ENCODE assay signal across 1 cellular context in the genomic region with DNA sequence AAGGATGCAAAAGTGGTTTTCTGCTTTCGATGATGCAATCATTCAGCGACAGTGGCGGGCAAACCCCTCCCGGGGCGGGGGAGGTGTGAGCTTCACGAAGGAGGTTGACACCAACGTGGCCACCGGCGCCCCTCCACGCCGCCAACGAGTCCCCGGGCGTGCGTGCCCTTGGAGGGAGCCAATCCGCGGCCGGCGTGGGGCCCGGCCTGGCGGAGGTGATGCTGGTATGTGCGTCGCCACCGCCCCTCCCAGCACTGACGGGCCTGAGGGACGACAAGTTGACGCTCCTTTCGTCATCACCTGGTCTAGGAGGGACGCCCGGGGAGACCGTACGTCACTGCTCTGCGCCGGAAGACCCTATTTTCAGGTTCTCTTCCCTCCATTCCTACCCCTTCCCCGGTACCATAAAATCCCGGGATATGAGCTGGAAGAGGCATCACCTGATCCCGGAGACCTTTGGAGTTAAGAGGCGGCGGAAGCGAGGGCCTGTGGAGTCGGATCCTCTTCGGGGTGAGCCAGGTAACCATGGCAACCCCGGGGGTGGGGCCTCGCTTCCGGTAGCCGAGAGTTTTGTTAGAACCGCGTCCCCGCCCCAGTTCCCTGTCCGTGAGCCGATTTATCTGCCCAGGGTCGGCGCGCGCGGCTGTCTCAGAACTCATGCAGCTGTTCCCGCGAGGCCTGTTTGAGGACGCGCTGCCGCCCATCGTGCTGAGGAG.
TF ChIP-seq lines count a peak whose summit lies in the region.

A gene (minus strand): TSS at position 146 of the 716 bp plus-strand sequence. CDS start 463 bp downstream, outside the sequence.

TF ChIP-seq in K562, 482 proteins besides CTCF, POLR2A, EP300 and RAD21 (continued from another document and continues in another):
- TF ChIP-seq, protein P1, sequence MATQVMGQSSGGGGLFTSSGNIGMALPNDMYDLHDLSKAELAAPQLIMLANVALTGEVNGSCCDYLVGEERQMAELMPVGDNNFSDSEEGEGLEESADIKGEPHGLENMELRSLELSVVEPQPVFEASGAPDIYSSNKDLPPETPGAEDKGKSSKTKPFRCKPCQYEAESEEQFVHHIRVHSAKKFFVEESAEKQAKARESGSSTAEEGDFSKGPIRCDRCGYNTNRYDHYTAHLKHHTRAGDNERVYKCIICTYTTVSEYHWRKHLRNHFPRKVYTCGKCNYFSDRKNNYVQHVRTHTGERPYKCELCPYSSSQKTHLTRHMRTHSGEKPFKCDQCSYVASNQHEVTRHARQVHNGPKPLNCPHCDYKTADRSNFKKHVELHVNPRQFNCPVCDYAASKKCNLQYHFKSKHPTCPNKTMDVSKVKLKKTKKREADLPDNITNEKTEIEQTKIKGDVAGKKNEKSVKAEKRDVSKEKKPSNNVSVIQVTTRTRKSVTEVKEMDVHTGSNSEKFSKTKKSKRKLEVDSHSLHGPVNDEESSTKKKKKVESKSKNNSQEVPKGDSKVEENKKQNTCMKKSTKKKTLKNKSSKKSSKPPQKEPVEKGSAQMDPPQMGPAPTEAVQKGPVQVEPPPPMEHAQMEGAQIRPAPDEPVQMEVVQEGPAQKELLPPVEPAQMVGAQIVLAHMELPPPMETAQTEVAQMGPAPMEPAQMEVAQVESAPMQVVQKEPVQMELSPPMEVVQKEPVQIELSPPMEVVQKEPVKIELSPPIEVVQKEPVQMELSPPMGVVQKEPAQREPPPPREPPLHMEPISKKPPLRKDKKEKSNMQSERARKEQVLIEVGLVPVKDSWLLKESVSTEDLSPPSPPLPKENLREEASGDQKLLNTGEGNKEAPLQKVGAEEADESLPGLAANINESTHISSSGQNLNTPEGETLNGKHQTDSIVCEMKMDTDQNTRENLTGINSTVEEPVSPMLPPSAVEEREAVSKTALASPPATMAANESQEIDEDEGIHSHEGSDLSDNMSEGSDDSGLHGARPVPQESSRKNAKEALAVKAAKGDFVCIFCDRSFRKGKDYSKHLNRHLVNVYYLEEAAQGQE (CRISPR knock-in tag; IDR thresholded peaks at IDR 0.05; ENCODE audit: low read depth): peak; percentile 79; the same call in 1 of the 2 replicates
- TF ChIP-seq ILK (tag; IDR thresholded peaks at IDR 0.05; ENCODE audit: borderline replicate concordance, low read depth) (no peak), ZNF133 (CRISPR knock-in tag; IDR thresholded peaks at IDR 0.05) (no peak; the same call in 1 of the 2 replicates), LARP7 (IDR thresholded peaks at IDR 0.05) (0 out of 2 replicates have a peak, but pooled peaks have one; percentile 67), WHSC1 (IDR thresholded peaks at IDR 0.05; ENCODE audit: low read length) (no peak), ZNF384 (IDR thresholded peaks at IDR 0.05; ENCODE audit: low read depth, low read length) (no peak), HNRNPL (IDR thresholded peaks at IDR 0.05; ENCODE audit: low read depth, low read length) (no peak), CHD1 (IDR thresholded peaks at IDR 0.05; ENCODE audit: low read length) (no peak), MBD2 (IDR thresholded peaks at IDR 0.05; ENCODE audit: borderline replicate concordance, low read depth) (peak; percentile 50), ZNF785 (CRISPR knock-in tag; IDR thresholded peaks at IDR 0.05) (no peak), ZNF3 (CRISPR knock-in tag; IDR thresholded peaks at IDR 0.05) (no peak), ETV5 (CRISPR knock-in tag; IDR thresholded peaks at IDR 0.05; ENCODE audit: low read depth) (peak; percentile 64; the same call in 1 of the 2 replicates), SIN3A (IDR thresholded peaks at IDR 0.05; ENCODE audit: borderline replicate concordance in 2 of 2, control insufficient read depth in 1 of 2, low read depth in 2 of 2, low read length in 2 of 2) (peak; percentile 70 to 99; a peak in 3 of 4 replicates), PHF21A (IDR thresholded peaks at IDR 0.05; ENCODE audit: borderline replicate concordance, low read depth) (no peak), ZFPM2 (CRISPR knock-in tag; IDR thresholded peaks at IDR 0.05) (no peak), ZC3H8 (IDR thresholded peaks at IDR 0.05) (0 out of 2 replicates have a peak, but pooled peaks have one; percentile 53), GABPB2 (CRISPR knock-in tag; conservative IDR thresholded peaks at IDR 0.05) (0 out of 2 replicates have a peak, but pooled peaks have one; percentile 41), SNIP1 (IDR thresholded peaks at IDR 0.05; ENCODE audit: low read depth) (no peak), ADNP (tag; IDR thresholded peaks at IDR 0.05) (no peak), ETV1 (tag; conservative IDR thresholded peaks at IDR 0.05; ENCODE audit: low read depth) (peak; percentile 94), ZBTB17 (CRISPR knock-in tag; IDR thresholded peaks at IDR 0.05) (peak; percentile 88), FOXK2 (conservative IDR thresholded peaks at IDR 0.05 in 1 of 2, IDR thresholded peaks at IDR 0.05 in 1 of 2; ENCODE audit: low read depth in 2 of 2) (peak; percentile 93 to 96), ZSCAN29 (IDR thresholded peaks at IDR 0.05) (no peak), BACH1 (tag; IDR thresholded peaks at IDR 0.05) (peak; percentile 63; the same call in 1 of the 2 replicates), ZNF311 (CRISPR knock-in tag; IDR thresholded peaks at IDR 0.05) (no peak), GABPB1 (CRISPR knock-in tag; IDR thresholded peaks at IDR 0.05) (peak; percentile 99)
- TF ChIP-seq, protein P2, sequence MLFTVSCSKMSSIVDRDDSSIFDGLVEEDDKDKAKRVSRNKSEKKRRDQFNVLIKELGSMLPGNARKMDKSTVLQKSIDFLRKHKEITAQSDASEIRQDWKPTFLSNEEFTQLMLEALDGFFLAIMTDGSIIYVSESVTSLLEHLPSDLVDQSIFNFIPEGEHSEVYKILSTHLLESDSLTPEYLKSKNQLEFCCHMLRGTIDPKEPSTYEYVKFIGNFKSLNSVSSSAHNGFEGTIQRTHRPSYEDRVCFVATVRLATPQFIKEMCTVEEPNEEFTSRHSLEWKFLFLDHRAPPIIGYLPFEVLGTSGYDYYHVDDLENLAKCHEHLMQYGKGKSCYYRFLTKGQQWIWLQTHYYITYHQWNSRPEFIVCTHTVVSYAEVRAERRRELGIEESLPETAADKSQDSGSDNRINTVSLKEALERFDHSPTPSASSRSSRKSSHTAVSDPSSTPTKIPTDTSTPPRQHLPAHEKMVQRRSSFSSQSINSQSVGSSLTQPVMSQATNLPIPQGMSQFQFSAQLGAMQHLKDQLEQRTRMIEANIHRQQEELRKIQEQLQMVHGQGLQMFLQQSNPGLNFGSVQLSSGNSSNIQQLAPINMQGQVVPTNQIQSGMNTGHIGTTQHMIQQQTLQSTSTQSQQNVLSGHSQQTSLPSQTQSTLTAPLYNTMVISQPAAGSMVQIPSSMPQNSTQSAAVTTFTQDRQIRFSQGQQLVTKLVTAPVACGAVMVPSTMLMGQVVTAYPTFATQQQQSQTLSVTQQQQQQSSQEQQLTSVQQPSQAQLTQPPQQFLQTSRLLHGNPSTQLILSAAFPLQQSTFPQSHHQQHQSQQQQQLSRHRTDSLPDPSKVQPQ (CRISPR knock-in tag; IDR thresholded peaks at IDR 0.05; ENCODE audit: borderline replicate concordance): no peak
- TF ChIP-seq, protein P3, sequence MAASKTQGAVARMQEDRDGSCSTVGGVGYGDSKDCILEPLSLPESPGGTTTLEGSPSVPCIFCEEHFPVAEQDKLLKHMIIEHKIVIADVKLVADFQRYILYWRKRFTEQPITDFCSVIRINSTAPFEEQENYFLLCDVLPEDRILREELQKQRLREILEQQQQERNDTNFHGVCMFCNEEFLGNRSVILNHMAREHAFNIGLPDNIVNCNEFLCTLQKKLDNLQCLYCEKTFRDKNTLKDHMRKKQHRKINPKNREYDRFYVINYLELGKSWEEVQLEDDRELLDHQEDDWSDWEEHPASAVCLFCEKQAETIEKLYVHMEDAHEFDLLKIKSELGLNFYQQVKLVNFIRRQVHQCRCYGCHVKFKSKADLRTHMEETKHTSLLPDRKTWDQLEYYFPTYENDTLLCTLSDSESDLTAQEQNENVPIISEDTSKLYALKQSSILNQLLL (CRISPR knock-in tag; IDR thresholded peaks at IDR 0.05; ENCODE audit: borderline replicate concordance): no peak
- TF ChIP-seq, protein P4, sequence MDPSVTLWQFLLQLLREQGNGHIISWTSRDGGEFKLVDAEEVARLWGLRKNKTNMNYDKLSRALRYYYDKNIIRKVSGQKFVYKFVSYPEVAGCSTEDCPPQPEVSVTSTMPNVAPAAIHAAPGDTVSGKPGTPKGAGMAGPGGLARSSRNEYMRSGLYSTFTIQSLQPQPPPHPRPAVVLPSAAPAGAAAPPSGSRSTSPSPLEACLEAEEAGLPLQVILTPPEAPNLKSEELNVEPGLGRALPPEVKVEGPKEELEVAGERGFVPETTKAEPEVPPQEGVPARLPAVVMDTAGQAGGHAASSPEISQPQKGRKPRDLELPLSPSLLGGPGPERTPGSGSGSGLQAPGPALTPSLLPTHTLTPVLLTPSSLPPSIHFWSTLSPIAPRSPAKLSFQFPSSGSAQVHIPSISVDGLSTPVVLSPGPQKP (CRISPR knock-in tag; IDR thresholded peaks at IDR 0.05): no peak
- TF ChIP-seq, protein P5, sequence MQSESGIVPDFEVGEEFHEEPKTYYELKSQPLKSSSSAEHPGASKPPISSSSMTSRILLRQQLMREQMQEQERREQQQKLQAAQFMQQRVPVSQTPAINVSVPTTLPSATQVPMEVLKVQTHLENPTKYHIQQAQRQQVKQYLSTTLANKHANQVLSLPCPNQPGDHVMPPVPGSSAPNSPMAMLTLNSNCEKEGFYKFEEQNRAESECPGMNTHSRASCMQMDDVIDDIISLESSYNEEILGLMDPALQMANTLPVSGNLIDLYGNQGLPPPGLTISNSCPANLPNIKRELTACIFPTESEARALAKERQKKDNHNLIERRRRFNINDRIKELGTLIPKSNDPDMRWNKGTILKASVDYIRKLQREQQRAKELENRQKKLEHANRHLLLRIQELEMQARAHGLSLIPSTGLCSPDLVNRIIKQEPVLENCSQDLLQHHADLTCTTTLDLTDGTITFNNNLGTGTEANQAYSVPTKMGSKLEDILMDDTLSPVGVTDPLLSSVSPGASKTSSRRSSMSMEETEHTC (IDR thresholded peaks at IDR 0.05): no peak
- TF ChIP-seq, protein P6, sequence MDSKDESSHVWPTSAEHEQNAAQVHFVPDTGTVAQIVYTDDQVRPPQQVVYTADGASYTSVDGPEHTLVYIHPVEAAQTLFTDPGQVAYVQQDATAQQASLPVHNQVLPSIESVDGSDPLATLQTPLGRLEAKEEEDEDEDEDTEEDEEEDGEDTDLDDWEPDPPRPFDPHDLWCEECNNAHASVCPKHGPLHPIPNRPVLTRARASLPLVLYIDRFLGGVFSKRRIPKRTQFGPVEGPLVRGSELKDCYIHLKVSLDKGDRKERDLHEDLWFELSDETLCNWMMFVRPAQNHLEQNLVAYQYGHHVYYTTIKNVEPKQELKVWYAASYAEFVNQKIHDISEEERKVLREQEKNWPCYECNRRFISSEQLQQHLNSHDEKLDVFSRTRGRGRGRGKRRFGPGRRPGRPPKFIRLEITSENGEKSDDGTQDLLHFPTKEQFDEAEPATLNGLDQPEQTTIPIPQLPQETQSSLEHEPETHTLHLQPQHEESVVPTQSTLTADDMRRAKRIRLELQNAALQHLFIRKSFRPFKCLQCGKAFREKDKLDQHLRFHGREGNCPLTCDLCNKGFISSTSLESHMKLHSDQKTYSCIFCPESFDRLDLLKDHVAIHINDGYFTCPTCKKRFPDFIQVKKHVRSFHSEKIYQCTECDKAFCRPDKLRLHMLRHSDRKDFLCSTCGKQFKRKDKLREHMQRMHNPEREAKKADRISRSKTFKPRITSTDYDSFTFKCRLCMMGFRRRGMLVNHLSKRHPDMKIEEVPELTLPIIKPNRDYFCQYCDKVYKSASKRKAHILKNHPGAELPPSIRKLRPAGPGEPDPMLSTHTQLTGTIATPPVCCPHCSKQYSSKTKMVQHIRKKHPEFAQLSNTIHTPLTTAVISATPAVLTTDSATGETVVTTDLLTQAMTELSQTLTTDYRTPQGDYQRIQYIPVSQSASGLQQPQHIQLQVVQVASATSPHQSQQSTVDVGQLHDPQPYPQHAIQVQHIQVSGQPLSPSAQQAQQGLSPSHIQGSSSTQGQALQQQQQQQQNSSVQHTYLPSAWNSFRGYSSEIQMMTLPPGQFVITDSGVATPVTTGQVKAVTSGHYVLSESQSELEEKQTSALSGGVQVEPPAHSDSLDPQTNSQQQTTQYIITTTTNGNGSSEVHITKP (IDR thresholded peaks at IDR 0.05; ENCODE audit: partially characterized antibody): peak; percentile 84
- TF ChIP-seq, protein P7, sequence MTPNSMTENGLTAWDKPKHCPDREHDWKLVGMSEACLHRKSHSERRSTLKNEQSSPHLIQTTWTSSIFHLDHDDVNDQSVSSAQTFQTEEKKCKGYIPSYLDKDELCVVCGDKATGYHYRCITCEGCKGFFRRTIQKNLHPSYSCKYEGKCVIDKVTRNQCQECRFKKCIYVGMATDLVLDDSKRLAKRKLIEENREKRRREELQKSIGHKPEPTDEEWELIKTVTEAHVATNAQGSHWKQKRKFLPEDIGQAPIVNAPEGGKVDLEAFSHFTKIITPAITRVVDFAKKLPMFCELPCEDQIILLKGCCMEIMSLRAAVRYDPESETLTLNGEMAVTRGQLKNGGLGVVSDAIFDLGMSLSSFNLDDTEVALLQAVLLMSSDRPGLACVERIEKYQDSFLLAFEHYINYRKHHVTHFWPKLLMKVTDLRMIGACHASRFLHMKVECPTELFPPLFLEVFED (CRISPR knock-in tag; conservative IDR thresholded peaks at IDR 0.05): no peak
- TF ChIP-seq, protein P8, sequence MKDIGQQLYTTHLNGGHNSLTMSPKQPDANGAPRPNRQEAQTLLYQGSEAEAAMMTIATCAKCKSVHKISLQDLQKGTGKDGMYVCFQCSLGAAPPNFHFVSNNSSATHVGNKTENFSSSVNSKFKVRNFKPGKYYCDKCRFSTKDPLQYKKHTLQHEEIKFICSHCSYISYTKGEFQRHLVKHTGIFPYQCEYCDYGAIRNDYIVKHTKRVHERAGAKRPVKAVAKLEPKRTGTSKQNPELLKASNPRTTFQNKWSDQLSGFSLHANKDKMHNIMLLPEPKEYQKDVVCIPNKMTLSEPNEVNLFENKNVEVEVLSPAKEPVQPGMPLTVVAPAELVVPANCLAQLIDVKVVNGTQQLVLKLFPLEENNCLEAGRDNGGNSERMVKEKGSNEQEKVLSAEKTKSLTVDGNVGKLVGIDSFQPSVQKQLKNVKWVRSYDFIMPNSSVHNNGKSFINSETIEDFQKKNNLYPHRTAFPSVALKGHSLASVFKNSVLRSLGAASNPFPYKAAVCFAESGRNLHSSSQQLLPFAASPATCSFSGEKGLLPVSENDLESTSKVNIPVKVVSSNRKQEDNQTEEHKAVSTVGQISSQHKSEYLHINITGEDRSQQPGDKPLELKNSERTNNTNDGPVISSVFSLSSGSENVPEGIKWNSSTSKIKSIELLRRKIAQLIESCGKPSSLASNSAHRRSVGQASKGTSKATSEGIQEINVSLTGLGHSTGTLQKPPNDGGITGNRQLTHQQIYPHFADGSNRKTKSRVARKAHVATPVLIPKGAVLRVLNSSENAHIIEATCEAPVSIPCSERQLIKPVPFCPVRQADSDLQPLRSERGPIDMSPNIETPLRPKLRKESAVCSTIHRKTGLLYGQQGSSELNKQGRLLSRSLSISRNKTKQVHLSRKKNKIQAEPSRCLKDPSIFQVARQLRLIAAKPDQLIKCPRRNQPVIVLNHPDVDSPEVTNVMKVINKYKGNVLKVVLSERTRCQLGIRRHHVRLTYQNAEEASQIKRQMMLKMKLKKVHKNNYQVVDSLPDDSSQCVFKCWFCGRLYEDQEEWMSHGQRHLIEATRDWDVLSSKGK (CRISPR knock-in tag; IDR thresholded peaks at IDR 0.05): no peak
- TF ChIP-seq, protein P9, sequence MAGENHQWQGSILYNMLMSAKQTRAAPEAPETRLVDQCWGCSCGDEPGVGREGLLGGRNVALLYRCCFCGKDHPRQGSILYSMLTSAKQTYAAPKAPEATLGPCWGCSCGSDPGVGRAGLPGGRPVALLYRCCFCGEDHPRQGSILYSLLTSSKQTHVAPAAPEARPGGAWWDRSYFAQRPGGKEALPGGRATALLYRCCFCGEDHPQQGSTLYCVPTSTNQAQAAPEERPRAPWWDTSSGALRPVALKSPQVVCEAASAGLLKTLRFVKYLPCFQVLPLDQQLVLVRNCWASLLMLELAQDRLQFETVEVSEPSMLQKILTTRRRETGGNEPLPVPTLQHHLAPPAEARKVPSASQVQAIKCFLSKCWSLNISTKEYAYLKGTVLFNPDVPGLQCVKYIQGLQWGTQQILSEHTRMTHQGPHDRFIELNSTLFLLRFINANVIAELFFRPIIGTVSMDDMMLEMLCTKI (IDR thresholded peaks at IDR 0.05; ENCODE audit: partially characterized antibody): no peak
